9 cellular contexts compared by ENCODE assay signal in genomic region chr6:35486005-35486925, GRCh38. TPM values are rescaled to one million over a fixed set of nuclear protein-coding genes. Genes with fewer than 3 reads are reported as not detected.
DNase-seq lines count a peak whose midpoint lies in the region; ATAC-seq and TF ChIP-seq lines count a peak whose summit lies in the region.
"Had no signal": no experiment of that assay in that cellular context is flagged by ENCODE, and none has a peak within 500 bp of the region (broad histone marks: within the 10 kb centered on the region; RNA-seq: fewer than 3 reads in every experiment).

No MANE protein-coding gene starts in this region.

- intact Hi-C loops in Right ventricle myocardium inferior (cut with DNase I) (no loop called here), cardiac septum (cut with DNase I) (no loop called here)

- H3K27ac Mint-ChIP-seq in nephron, result peak overlapping the region; percentile 80 to 95 (median 93)

- peaks cover 13% of the 10 kb centered on the region for H3K36me3 Mint-ChIP-seq in nephron (ENCODE audit: low read depth)

- peak overlapping the region in 2 of 3 experiments; percentile 47 to 51 for H3K4me3 Mint-ChIP-seq in nephron

- peaks cover 51% of the 10 kb centered on the region for H3K4me1 Mint-ChIP-seq in nephron

- TF ChIP-seq CTCF in fibroblast of villous mesenchyme (IDR thresholded peaks at IDR 0.05; ENCODE audit: insufficient read depth, low read depth, low read length), result no peak
- no peak for TF ChIP-seq CTCF in nephron (IDR thresholded peaks at IDR 0.05; ENCODE audit: unreplicated experiment in 3 of 3)

- H3K27me3 Mint-ChIP-seq in nephron (ENCODE audit: low read depth), result no peaks in the 10 kb centered on the region

- ATAC-seq in Right ventricle myocardium inferior (peak; percentile 55), GM21515 (IDR thresholded peaks at IDR 0.05; ENCODE audit: unreplicated experiment) (no peak), HG02588 (IDR thresholded peaks at IDR 0.05; ENCODE audit: unreplicated experiment) (no peak)

- DNase-seq in Right ventricle myocardium inferior (ENCODE audit: missing footprints) (no peak), cardiac septum (ENCODE audit: low spot score) (no peak), fibroblast of villous mesenchyme (ENCODE audit: low read depth) (peak; percentile 82), putamen (ENCODE audit: low spot score) (no peak), NCI-H2227 treated with DMSO at 0.1 percent for 48 hours (lab: John Stamatoyannopoulos, UW) (no peak)
- DNase-seq: activated naive CD4-positive, alpha-beta T cell had no signal

- H3K9me3 Mint-ChIP-seq in nephron, result no peaks in the 10 kb centered on the region

- peak overlapping the region; percentile 18 for H3K4me3 ChIP-seq in fibroblast of villous mesenchyme (ENCODE audit: low read depth, low read length)

RNA-seq across cellular contexts. Expression of gene TEAD3, which starts 10.6 kb away (rescaled TPM):
- total RNA-seq in Right ventricle myocardium inferior, result 32.2 TPM
- 63.3 TPM for total RNA-seq in cardiac septum
- 23.7 and 27.1 TPM in 2 replicates for total RNA-seq in fibroblast of villous mesenchyme

RNA-seq across cellular contexts. Expression of gene RPL10A, which starts 18.1 kb away (rescaled TPM):
- 606 TPM for total RNA-seq in Right ventricle myocardium inferior
- 432 TPM for total RNA-seq in cardiac septum
- 1,513 and 2,144 TPM in 2 replicates for total RNA-seq in fibroblast of villous mesenchyme

RNA-seq across cellular contexts. Expression of gene TULP1, which starts 26.4 kb away (rescaled TPM):
- total RNA-seq in Right ventricle myocardium inferior (not detected), cardiac septum (not detected), fibroblast of villous mesenchyme (not detected in 2 replicates)

RNA-seq across cellular contexts. Expression of gene FANCE, which starts 34.1 kb away (rescaled TPM):
- total RNA-seq in Right ventricle myocardium inferior (4.1 TPM), cardiac septum (2.9 TPM), fibroblast of villous mesenchyme (4.5 and 6.5 TPM in 2 replicates)
